ENCODE assay signal across 9 cellular contexts in the genomic region with DNA sequence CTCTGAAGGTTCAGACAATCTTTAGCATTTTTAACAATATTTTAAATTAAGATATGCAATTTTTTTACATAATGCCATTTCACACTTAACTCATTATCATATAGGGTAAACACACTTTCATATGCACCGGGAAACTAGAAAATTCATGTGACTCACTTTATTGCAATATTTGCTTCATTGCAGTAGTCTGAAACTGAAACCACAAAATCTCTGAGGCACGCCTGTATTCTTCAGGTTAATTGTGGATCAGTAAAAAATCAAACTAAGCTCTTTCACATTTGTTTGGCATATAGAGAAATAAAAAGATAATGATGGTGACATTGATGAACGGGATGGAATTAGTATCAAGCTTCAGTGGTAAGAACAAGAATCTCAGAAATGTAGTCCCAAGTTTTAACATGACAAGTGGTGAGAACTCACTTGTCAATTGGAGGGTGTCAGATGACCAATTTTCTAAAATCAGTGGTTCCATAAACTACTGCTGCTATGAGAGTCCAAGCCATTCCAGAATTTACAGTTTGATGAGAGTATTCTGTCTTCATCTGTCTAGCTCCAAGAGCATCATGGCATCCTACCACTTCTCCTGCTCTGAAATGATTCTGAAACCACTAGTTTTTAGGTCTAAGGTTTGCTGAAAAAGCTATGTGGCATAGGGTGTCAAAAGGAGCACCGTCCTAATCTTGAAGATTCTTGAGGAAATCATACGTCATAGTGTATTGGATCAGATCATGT.
DNase-seq lines count a peak whose midpoint lies in the region; ATAC-seq and TF ChIP-seq lines count a peak whose summit lies in the region.
"Had no signal": no experiment of that assay in that cellular context is flagged by ENCODE, and none has a peak within 500 bp of the region (broad histone marks: within the 10 kb centered on the region; RNA-seq: fewer than 3 reads in every experiment).

No MANE protein-coding gene starts in this region.

- peak overlapping the region; percentile 91 for H3K27ac Mint-ChIP-seq in activated T-cell treated with anti-CD3 and anti-CD28 coated beads, Interleukin-2, amount 50 U/mL, for 24 hours
- H3K27ac Mint-ChIP-seq in T-helper 2 cell treated with Interferon-gamma antibody and Interleukin-4, amounts not matched to agents 5 μg/mL and 100 μg/mL, for 36 hours: peak overlapping the region; percentile 87
- H3K27ac Mint-ChIP-seq in WTC11: no peak overlapping the region

- peaks cover 78% of the 10 kb centered on the region for H3K4me1 Mint-ChIP-seq in activated T-cell treated with anti-CD3 and anti-CD28 coated beads, Interleukin-2, amount 50 U/mL, for 24 hours (ENCODE audit: low read depth)
- H3K4me1 Mint-ChIP-seq in T-helper 2 cell treated with Interferon-gamma antibody and Interleukin-4, amounts not matched to agents 5 μg/mL and 100 μg/mL, for 36 hours (ENCODE audit: low read depth): peaks cover 71% of the 10 kb centered on the region
- peaks cover 12% of the 10 kb centered on the region for H3K4me1 Mint-ChIP-seq in WTC11

- H3K36me3 Mint-ChIP-seq in activated T-cell treated with anti-CD3 and anti-CD28 coated beads, Interleukin-2, amount 50 U/mL, for 24 hours (ENCODE audit: low read depth): peaks cover 5% of the 10 kb centered on the region
- peaks cover 62% of the 10 kb centered on the region for H3K36me3 Mint-ChIP-seq in T-helper 2 cell treated with Interferon-gamma antibody and Interleukin-4, amounts not matched to agents 5 μg/mL and 100 μg/mL, for 36 hours (ENCODE audit: low read depth)
- H3K36me3 Mint-ChIP-seq in WTC11: no peaks in the 10 kb centered on the region

- TF ChIP-seq POLR2A in spleen (IDR thresholded peaks at IDR 0.05): no peak

- POLR2A ChIA-PET in WTC11 (lab: Charles Lee): no interaction called here

- H3K9me3 Mint-ChIP-seq in activated T-cell treated with anti-CD3 and anti-CD28 coated beads, Interleukin-2, amount 50 U/mL, for 24 hours: no peaks in the 10 kb centered on the region
- H3K9me3 Mint-ChIP-seq in T-helper 2 cell treated with Interferon-gamma antibody and Interleukin-4, amounts not matched to agents 5 μg/mL and 100 μg/mL, for 36 hours: no peaks in the 10 kb centered on the region
- no peaks in the 10 kb centered on the region for H3K9me3 Mint-ChIP-seq in WTC11

- H3K4me3 ChIP-seq in spleen: peak overlapping the region in 1 of 8 donors; percentile 17

- peak overlapping the region; percentile 55 for H3K4me3 Mint-ChIP-seq in activated T-cell treated with anti-CD3 and anti-CD28 coated beads, Interleukin-2, amount 50 U/mL, for 24 hours
- peak overlapping the region; percentile 71 for H3K4me3 Mint-ChIP-seq in T-helper 2 cell treated with Interferon-gamma antibody and Interleukin-4, amounts not matched to agents 5 μg/mL and 100 μg/mL, for 36 hours
- no peak overlapping the region for H3K4me3 Mint-ChIP-seq in WTC11

- peaks cover 3 to 81% (median 27%) of the 10 kb centered on the region in 6 donors for H3K4me1 ChIP-seq in spleen

- ATAC-seq in HG03060 (IDR thresholded peaks at IDR 0.05; ENCODE audit: low read depth, unreplicated experiment) (peak; percentile 36), WTC11 (no peak)
- ATAC-seq: HCT116 had no signal

- H3K36me3 ChIP-seq in spleen: no peaks in the 10 kb centered on the region

- intact Hi-C loops in spleen (cut with DNase I; ENCODE audit: low total_unique reads): no loop called here

- no peaks in the 10 kb centered on the region for H3K27me3 Mint-ChIP-seq in activated T-cell treated with anti-CD3 and anti-CD28 coated beads, Interleukin-2, amount 50 U/mL, for 24 hours
- no peaks in the 10 kb centered on the region for H3K27me3 Mint-ChIP-seq in T-helper 2 cell treated with Interferon-gamma antibody and Interleukin-4, amounts not matched to agents 5 μg/mL and 100 μg/mL, for 36 hours (ENCODE audit: low read depth)
- H3K27me3 Mint-ChIP-seq in WTC11 (ENCODE audit: low read depth): no peaks in the 10 kb centered on the region

- TF ChIP-seq CTCF in spleen (IDR thresholded peaks at IDR 0.05 in 8 of 11, conservative IDR thresholded peaks at IDR 0.05 in 3 of 11): no peak
- TF ChIP-seq CTCF in WTC11 (IDR thresholded peaks at IDR 0.05): no peak

- 46 to 57% (median 48%) methylated on average over 5 of the region's 5 CpGs for WGBS in spleen, 5 donors

- H3K27me3 ChIP-seq in spleen (replicated peaks in 1 of 7): no peaks in the 10 kb centered on the region

- no peaks in the 10 kb centered on the region for H3K9me3 ChIP-seq in spleen

- H3K27ac ChIP-seq in spleen: peak overlapping the region in 6 of 8 donors; percentile 10 to 59 (median 33)

- CTCF ChIA-PET in WTC11 (lab: Charles Lee): no interaction called here

- no peak for DNase-seq in activated T-cell treated with anti-CD3 and anti-CD28 coated beads, Interleukin-2, amount 50 U/mL, for 24 hours
- DNase-seq in activated T-cell treated with anti-CD3 and anti-CD28 coated beads, Interleukin-2, amount 50 U/mL, for 1 hour: no peak
- DNase-seq in T-helper 2 cell treated with Interferon-gamma antibody and Interleukin-4, amounts not matched to agents 5 μg/mL and 100 μg/mL, for 36 hours (ENCODE audit: low spot score): no peak
- DNase-seq in spleen (no peak), dermis blood vessel endothelial cell (no peak), WTC11 (ENCODE audit: low spot score) (no peak), NCI-H2171 treated with DMSO at 0.1 percent for 48 hours (lab: John Stamatoyannopoulos, UW) (no peak)

TF ChIP-seq in WTC11, 78 proteins besides CTCF, POLR2A, EP300 and RAD21:
- TF ChIP-seq ELF4 (CRISPR knock-in tag; IDR thresholded peaks at IDR 0.05; ENCODE audit: low read depth): no peak
- no peak for TF ChIP-seq ZNF138 (CRISPR knock-in tag; conservative IDR thresholded peaks at IDR 0.05)
- TF ChIP-seq, protein P1, sequence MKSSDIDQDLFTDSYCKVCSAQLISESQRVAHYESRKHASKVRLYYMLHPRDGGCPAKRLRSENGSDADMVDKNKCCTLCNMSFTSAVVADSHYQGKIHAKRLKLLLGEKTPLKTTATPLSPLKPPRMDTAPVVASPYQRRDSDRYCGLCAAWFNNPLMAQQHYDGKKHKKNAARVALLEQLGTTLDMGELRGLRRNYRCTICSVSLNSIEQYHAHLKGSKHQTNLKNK (CRISPR knock-in tag; IDR thresholded peaks at IDR 0.05): no peak
- TF ChIP-seq MXD4 (CRISPR knock-in tag; IDR thresholded peaks at IDR 0.05; ENCODE audit: borderline replicate concordance): no peak
- no peak for TF ChIP-seq JUN (CRISPR knock-in tag; IDR thresholded peaks at IDR 0.05)
- no peak for TF ChIP-seq ZNF232 (CRISPR knock-in tag; IDR thresholded peaks at IDR 0.05)
- TF ChIP-seq ATF1 (CRISPR knock-in tag; IDR thresholded peaks at IDR 0.05): no peak
TF ChIP-seq in WTC11: peak in this region for 0.
